Comparison of ENCODE assay signal across 22 cellular contexts in the genomic region with DNA sequence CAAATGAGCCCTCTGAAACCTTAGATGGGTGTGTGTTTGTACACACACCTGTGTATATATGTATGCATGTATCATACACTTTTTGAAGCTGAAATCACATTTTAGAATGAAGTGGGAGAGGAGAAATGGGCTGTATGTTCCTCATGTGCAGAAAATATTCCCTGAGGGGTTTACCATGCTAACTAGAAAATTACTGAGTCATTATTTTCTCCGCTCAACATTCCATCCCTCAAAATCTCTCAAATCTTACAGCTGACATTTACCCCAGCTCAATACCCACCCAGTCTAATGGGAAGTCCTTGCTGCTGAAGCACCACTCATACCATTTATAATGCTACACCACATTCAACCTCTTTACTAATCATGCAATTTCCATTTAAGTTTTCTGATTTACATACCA.
"Had no signal": no experiment of that assay in that cellular context is flagged by ENCODE, and none has a peak within 500 bp of the region (broad histone marks: within the 10 kb centered on the region; RNA-seq: fewer than 3 reads in every experiment).

No MANE protein-coding gene starts in this region.

- H3K9me3 ChIP-seq: MG63, Peyer's patch, SJCRH30 had no signal

- DNase-seq: Karpas-422, KG1, MG63, NCI-H1092, NCI-H1105 treated with DMSO at 0.1 percent for 48 hours, NCI-H1417 treated with DMSO at 0.1 percent for 48 hours, NCI-H146, NCI-H1694 treated with DMSO at 0.1 percent for 48 hours, NCI-H1930, NCI-H2081, NCI-H2107, NCI-H2171 treated with DMSO at 0.1 percent for 48 hours, NCI-H345, NCI-H446 treated with DMSO at 0.1 percent for 48 hours, NCI-H510A treated with DMSO at 0.1 percent for 48 hours, NCI-H774, PC-9, Peyer's patch, SHP77 treated with DMSO at 0.1 percent for 48 hours, SJCRH30, T-cell had no signal

- H3K27ac ChIP-seq: PC-9, Peyer's patch, SJCRH30 had no signal

- H3K27me3 ChIP-seq: MG63, Peyer's patch, SJCRH30 had no signal

- H3K4me1 ChIP-seq: Peyer's patch, SJCRH30 had no signal

- ATAC-seq: Right ventricle myocardium inferior, T-cell had no signal

- H3K4me2 ChIP-seq: PC-9 had no signal

- H2AFZ ChIP-seq: PC-9 had no signal

- H3K4me3 ChIP-seq: MG63, PC-9, Peyer's patch, SJCRH30 had no signal

- H3K36me3 ChIP-seq: MG63, Peyer's patch, SJCRH30 had no signal
